In genomic region chr12:82740129-82741000, GRCh38 we compare ENCODE assay signal across 13 cellular contexts. TPM values are rescaled to one million over a fixed set of nuclear protein-coding genes. Genes with fewer than 3 reads are reported as not detected.
DNase-seq lines count a peak whose midpoint lies in the region; ATAC-seq and TF ChIP-seq lines count a peak whose summit lies in the region.
"Had no signal": no experiment of that assay in that cellular context is flagged by ENCODE, and none has a peak within 500 bp of the region (broad histone marks: within the 10 kb centered on the region; RNA-seq: fewer than 3 reads in every experiment).

No MANE protein-coding gene starts in this region.

- TF ChIP-seq CTCF in SK-N-SH (IDR thresholded peaks at IDR 0.05) (no peak), thyroid gland (IDR thresholded peaks at IDR 0.05) (no peak)

- DNase-seq in SK-N-SH (no peak), RPMI7951 (ENCODE audit: low read depth) (peak; percentile 56), fibroblast of peridontal ligament (ENCODE audit: extremely low read depth) (peak; percentile 64), smooth muscle cell of the brain vasculature (ENCODE audit: low read depth, low spot score) (peak; percentile 63), thyroid gland (no peak)
- no peak for DNase-seq in activated effector memory CD4-positive, alpha-beta T cell treated with anti-CD3 and anti-CD28 coated beads, Interleukin-2, amount 50 U/mL, for 16 hours
- DNase-seq: AML-193, NCI-H2029, SHP77 treated with DMSO at 0.1 percent for 48 hours had no signal

- ATAC-seq in SK-N-SH treated with all-trans-retinoic acid at 6 μM for 48 hours (peak; percentile 79), HG02610 (IDR thresholded peaks at IDR 0.05; ENCODE audit: unreplicated experiment) (no peak)
- ATAC-seq: GM12878 had no signal

- H3K9me2 ChIP-seq in SK-N-SH: no peaks in the 10 kb centered on the region

- POLR2A ChIA-PET in SK-N-SH (lab: Yijun Ruan, JAX): no interaction called here

- no peak overlapping the region; the same call in 1 of the 2 replicates for H2AFZ ChIP-seq in SK-N-SH (ENCODE audit: low read depth)

- no peak overlapping the region for H3K27ac ChIP-seq in SK-N-SH (ENCODE audit: low read depth in 2 of 2, low read length in 1 of 2)
- H3K27ac ChIP-seq in thyroid gland: no peak overlapping the region
- H3K27ac ChIP-seq: cardiac muscle cell had no signal

- no peaks in the 10 kb centered on the region for H4K20me1 ChIP-seq in SK-N-SH (ENCODE audit: insufficient read depth)

- no peaks in the 10 kb centered on the region for H3K79me2 ChIP-seq in SK-N-SH (ENCODE audit: insufficient read depth)

- no peaks in the 10 kb centered on the region for H3F3A ChIP-seq in SK-N-SH (replicated peaks; ENCODE audit: insufficient read depth)

- intact Hi-C loops in thyroid gland (cut with DNase I): no loop called here

- CTCF ChIA-PET in SK-N-SH (lab: Yijun Ruan, JAX): interaction anchor here (0.7 kb wide), 1 partner anchor 19 kb away, joined by 3 read pairs; no protein-coding TSS in a partner anchor

- H3K9ac ChIP-seq in SK-N-SH: no peak overlapping the region

- peaks cover 3 to 4% of the 10 kb centered on the region in 2 experiments for H3K36me3 ChIP-seq in SK-N-SH (replicated peaks in 1 of 2; ENCODE audit: control insufficient read depth in 1 of 2, insufficient read depth in 2 of 2, low read length in 1 of 2)
- no peaks in the 10 kb centered on the region for H3K36me3 ChIP-seq in thyroid gland
- H3K36me3 ChIP-seq: cardiac muscle cell had no signal

- no peaks in the 10 kb centered on the region for H3K9me3 ChIP-seq in SK-N-SH
- no peaks in the 10 kb centered on the region for H3K9me3 ChIP-seq in thyroid gland

- TF ChIP-seq EP300 in SK-N-SH (IDR thresholded peaks at IDR 0.05; ENCODE audit: borderline replicate concordance in 1 of 2, low read depth in 1 of 2, low read length in 1 of 2): no peak

- H3K4me3 ChIP-seq in SK-N-SH (ENCODE audit: low read depth in 2 of 2, low read length in 1 of 2) (no peak overlapping the region), thyroid gland (replicated peaks in 1 of 3) (no peak overlapping the region)
- H3K4me3 ChIP-seq: cardiac muscle cell, GM12878 had no signal

- H3K4me1 ChIP-seq in SK-N-SH (ENCODE audit: control insufficient read depth in 1 of 2, insufficient read depth in 2 of 2, low read depth in 1 of 2, low read length in 1 of 2): peaks cover 0 to 6% of the 10 kb centered on the region in 2 experiments; a peak in 3 of 4 replicates
- H3K4me1 ChIP-seq in thyroid gland: peaks cover 5 to 6% of the 10 kb centered on the region in 2 donors

- H3K27me3 ChIP-seq in SK-N-SH (ENCODE audit: insufficient read depth) (no peaks in the 10 kb centered on the region), thyroid gland (no peaks in the 10 kb centered on the region)
- H3K27me3 ChIP-seq: cardiac muscle cell had no signal

- 84% methylated on average over 7 of the region's 7 CpGs for WGBS in SK-N-SH (ENCODE audit: low lambda C conversion rate)
- whole genome bisulfite sequencing in thyroid gland, 2 donors: 91 to 93% methylated on average over 7 of the region's 7 CpGs

- no peak for TF ChIP-seq RAD21 in SK-N-SH (IDR thresholded peaks at IDR 0.05; ENCODE audit: low read length)

- no peak for TF ChIP-seq POLR2A in thyroid gland (IDR thresholded peaks at IDR 0.05)

- H3K4me2 ChIP-seq in SK-N-SH: no peak overlapping the region

TF ChIP-seq in SK-N-SH treated with all-trans-retinoic acid at 6 μM for 48 hours, 23 proteins besides CTCF, POLR2A, EP300 and RAD21 (continues in another document):
- TF ChIP-seq ZNF565 (CRISPR knock-in tag; conservative IDR thresholded peaks at IDR 0.05; ENCODE audit: low read depth) (no peak), BACH2 (CRISPR knock-in tag; IDR thresholded peaks at IDR 0.05; ENCODE audit: borderline replicate concordance) (no peak), POU6F1 (CRISPR knock-in tag; IDR thresholded peaks at IDR 0.05; ENCODE audit: borderline replicate concordance, low read depth) (no peak), GLIS3 (CRISPR knock-in tag; IDR thresholded peaks at IDR 0.05) (no peak), ZFP3 (CRISPR knock-in tag; IDR thresholded peaks at IDR 0.05) (no peak), TSHZ2 (CRISPR knock-in tag; IDR thresholded peaks at IDR 0.05) (no peak)

TF ChIP-seq in SK-N-SH, 30 proteins besides CTCF, POLR2A, EP300 and RAD21:
- TF ChIP-seq RFX5 (IDR thresholded peaks at IDR 0.05; ENCODE audit: low read length): no peak
- TF ChIP-seq POLR2AphosphoS5 (IDR thresholded peaks at IDR 0.05; ENCODE audit: low read depth, low read length): no peak
- no peak for TF ChIP-seq EZH2phosphoT487 (IDR thresholded peaks at IDR 0.05; ENCODE audit: borderline replicate concordance, low read depth)
- no peak for TF ChIP-seq TAF1 (IDR thresholded peaks at IDR 0.05; ENCODE audit: borderline replicate concordance, low read depth, low read length)
TF ChIP-seq in SK-N-SH: peak in this region for 0.

RNA-seq across cellular contexts. Expression of gene TMTC2, which starts 53.7 kb away (rescaled TPM):
- polyA plus RNA-seq in SK-N-SH (2012; rRNA removed): 4.1 and 6.0 TPM in 2 replicates
- polyA plus RNA-seq in SK-N-SH (2012; cell fraction: cytosol; rRNA removed): 5.4 TPM in 2 replicates
- polyA plus RNA-seq in SK-N-SH (2012; cell fraction: nucleus; rRNA removed): 11.8 and 12.4 TPM in 2 replicates
- total RNA-seq in RPMI7951 (2014; rRNA removed; shearing (Covaris generic)): 1.2 and 1.3 TPM in 2 replicates
- total RNA-seq in thyroid gland: 10 to 100 TPM; 18.8 to 30.7 (median 21.0) TPM

Comparison
In these comparisons a context has a peak if more than half of its experiments do, and no peak if none do; other contexts are left out.
1. DNase-seq: peak in RPMI7951 (single experiment), fibroblast of peridontal ligament (single experiment) and smooth muscle cell of the brain vasculature (single experiment); none in SK-N-SH (single experiment), activated effector memory CD4-positive, alpha-beta T cell treated with anti-CD3 and anti-CD28 coated beads, Interleukin-2, amount 50 U/mL, for 16 hours (single experiment) and thyroid gland (0 of 2).